17 cellular contexts compared by ENCODE assay signal in the genomic region with DNA sequence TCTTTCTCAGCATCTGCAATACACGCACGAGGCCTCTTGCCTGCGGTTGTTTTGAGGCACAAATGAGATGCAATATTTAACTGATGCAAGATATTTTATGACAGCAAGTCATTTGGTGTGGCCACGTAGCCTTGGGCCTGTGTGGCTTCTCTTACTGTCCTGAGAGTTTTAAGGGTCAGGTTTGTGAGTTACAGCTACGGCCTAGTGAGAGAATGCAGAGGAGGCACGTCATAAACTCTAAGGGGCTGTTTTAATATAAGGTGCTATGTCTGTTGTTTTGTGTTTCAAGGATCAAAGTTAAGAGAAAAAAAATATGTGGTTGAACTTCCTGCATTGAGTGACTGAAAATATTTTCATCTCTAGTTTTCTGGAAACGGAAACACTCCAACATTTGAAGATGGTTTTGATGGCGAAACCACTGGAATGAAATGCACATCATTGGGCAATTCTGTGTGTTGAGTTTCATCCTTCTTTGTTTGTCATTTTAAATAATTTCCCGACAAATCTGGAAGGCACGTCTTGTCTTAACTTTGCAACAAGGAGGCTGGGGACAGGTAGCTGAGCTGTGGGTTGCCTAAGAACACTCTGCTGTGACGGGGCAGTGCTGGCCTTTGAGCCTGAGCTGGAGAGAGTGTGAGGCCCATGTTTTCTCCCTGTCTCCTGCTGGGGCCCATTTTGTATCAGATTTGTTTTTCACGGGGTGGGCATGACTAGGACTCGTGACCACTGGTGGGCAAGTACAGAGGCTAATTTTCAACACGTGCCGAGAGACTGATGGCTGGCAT. TPM values are rescaled to one million over a fixed set of nuclear protein-coding genes. Genes with fewer than 3 reads are reported as not detected.
A peak's percentile ranks its signal among the peaks of the same experiment; 100 is the strongest.
DNase-seq lines count a peak whose midpoint lies in the region; ATAC-seq and TF ChIP-seq lines count a peak whose summit lies in the region.
"Had no signal": no experiment of that assay in that cellular context is flagged by ENCODE, and none has a peak within 500 bp of the region (broad histone marks: within the 10 kb centered on the region; RNA-seq: fewer than 3 reads in every experiment).

No MANE protein-coding gene starts in this region.

- no peaks in the 10 kb centered on the region for H3K9me3 Mint-ChIP-seq in activated T-cell treated with anti-CD3 and anti-CD28 coated beads, Interleukin-2, amount 50 U/mL, for 4 hours

- peak; percentile 17 for DNase-seq in AG10803 (ENCODE audit: low read depth)
- DNase-seq in activated T-cell treated with anti-CD3 and anti-CD28 coated beads, Interleukin-2, amount 50 U/mL, for 4 hours: no peak
- peak; percentile 46 for DNase-seq in fibroblast of peridontal ligament (ENCODE audit: extremely low read depth)
- DNase-seq in left cardiac atrium: no peak
- DNase-seq in DMS 273 treated with DMSO at 0.1 percent for 48 hours (lab: John Stamatoyannopoulos, UW): no peak
- DNase-seq in DMS 273 (lab: John Stamatoyannopoulos, UW; ENCODE audit: unreplicated experiment): no peak
- DNase-seq in lower leg skin (ENCODE audit: low spot score in 2 of 2): no peak
- DNase-seq: activated CD8-positive, alpha-beta memory T cell treated with anti-CD3 and anti-CD28 coated beads for 24 hours; anterior cingulate cortex; DMS79; effector CD8-positive, alpha-beta T cell; gastrocnemius medialis; NCI-H1105 had no signal

- 77 to 81% methylated on average over 15 of the region's 15 CpGs for WGBS in lower leg skin, 2 donors

- no peaks in the 10 kb centered on the region for H3K36me3 ChIP-seq in KOPT-K1 (ENCODE audit: insufficient read depth, low read length)
- H3K36me3 ChIP-seq: gastrocnemius medialis, vagina had no signal

- H3K4me3 Mint-ChIP-seq in activated T-cell treated with anti-CD3 and anti-CD28 coated beads, Interleukin-2, amount 50 U/mL, for 4 hours: peak overlapping the region; percentile 39

- TF ChIP-seq POLR2A in lower leg skin (IDR thresholded peaks at IDR 0.05): no peak

- no peak overlapping the region for H3K4me3 ChIP-seq in AG10803 (ENCODE audit: low read length)
- H3K4me3 ChIP-seq in lower leg skin (ENCODE audit: low read depth, poor library complexity, severe bottlenecking): no peak overlapping the region
- H3K4me3 ChIP-seq: gastrocnemius medialis, vagina had no signal

- no peaks in the 10 kb centered on the region for H3K27me3 Mint-ChIP-seq in activated T-cell treated with anti-CD3 and anti-CD28 coated beads, Interleukin-2, amount 50 U/mL, for 4 hours (ENCODE audit: low read depth)

- no peaks in the 10 kb centered on the region for H3K36me3 Mint-ChIP-seq in activated T-cell treated with anti-CD3 and anti-CD28 coated beads, Interleukin-2, amount 50 U/mL, for 4 hours (ENCODE audit: insufficient read depth)

- TF ChIP-seq CTCF in AG10803 (conservative IDR thresholded peaks at IDR 0.05; ENCODE audit: low read length): no peak
- TF ChIP-seq CTCF in lower leg skin (IDR thresholded peaks at IDR 0.05): no peak

- ATAC-seq in activated T-cell treated with anti-CD3 and anti-CD28 coated beads, Interleukin-2, amount 50 U/mL, for 4 hours: peak; percentile 24 to 26
- no peak for ATAC-seq in left cardiac atrium
- ATAC-seq: gastrocnemius medialis had no signal

- no peaks in the 10 kb centered on the region for H3K9me3 ChIP-seq in KOPT-K1 (ENCODE audit: insufficient read depth, low read length, poor library complexity, severe bottlenecking)
- H3K9me3 ChIP-seq: gastrocnemius medialis, vagina had no signal

- H3K27ac ChIP-seq in KOPT-K1 (ENCODE audit: low read depth, low read length, poor library complexity, severe bottlenecking): peak overlapping the region; percentile 78
- H3K27ac ChIP-seq: gastrocnemius medialis, vagina had no signal

- intact Hi-C loops in left cardiac atrium (cut with DNase I) (no loop called here), lower leg skin (cut with DNase I; ENCODE audit: low total_unique reads) (no loop called here)

- H3K4me1 Mint-ChIP-seq in activated T-cell treated with anti-CD3 and anti-CD28 coated beads, Interleukin-2, amount 50 U/mL, for 4 hours (ENCODE audit: low read depth): peaks cover 69% of the 10 kb centered on the region

RNA-seq across cellular contexts. Expression of a gene that starts 5.1 kb away (rescaled TPM):
- total RNA-seq in activated T-cell treated with anti-CD3 and anti-CD28 coated beads, Interleukin-2, amount 50 U/mL, for 4 hours: 10 to 100 TPM; 11.0 to 14.7 (median 14.5) TPM
- total RNA-seq in left cardiac atrium: under 1 TPM; 0.73 to 0.85 TPM
- total RNA-seq in lower leg skin: 1 to 10 TPM in 3 of 4 donors, under 1 TPM in 1; 0.80 to 1.9 (median 1.6) TPM

RNA-seq across cellular contexts. Expression of a gene that starts 42.5 kb away (rescaled TPM):
- not detected for total RNA-seq in activated T-cell treated with anti-CD3 and anti-CD28 coated beads, Interleukin-2, amount 50 U/mL, for 4 hours
- total RNA-seq in left cardiac atrium (not detected), lower leg skin (not detected)
- total RNA-seq: gastrocnemius medialis, mucosa of gallbladder, NCI-H460, vagina had no signal

Comparison
In these comparisons a context has a peak if more than half of its experiments do, and no peak if none do; other contexts are left out.
1. DNase-seq: peak in AG10803 (single experiment) and fibroblast of peridontal ligament (single experiment); none in activated T-cell treated with anti-CD3 and anti-CD28 coated beads, Interleukin-2, amount 50 U/mL, for 4 hours (single experiment), left cardiac atrium (single experiment), DMS 273 treated with DMSO at 0.1 percent for 48 hours (single experiment), DMS 273 (single experiment) and lower leg skin (0 of 2).
2. ATAC-seq: peak in activated T-cell treated with anti-CD3 and anti-CD28 coated beads, Interleukin-2, amount 50 U/mL, for 4 hours (2 of 2); none in left cardiac atrium (0 of 2).
3. RNA of a gene that starts 5.1 kb away (total RNA-seq): 11.0 to 14.7 TPM in activated T-cell treated with anti-CD3 and anti-CD28 coated beads, Interleukin-2, amount 50 U/mL, for 4 hours; 0.80 to 1.9 TPM in lower leg skin and 0.73 to 0.85 TPM in left cardiac atrium; every median in the first group is over 4 times any median in the second.